Comparison of ENCODE assay signal across 11 cellular contexts in genomic region chr11:85725510-85726258, GRCh38. TPM values are rescaled to one million over a fixed set of nuclear protein-coding genes. Genes with fewer than 3 reads are reported as not detected.
DNase-seq lines count a peak whose midpoint lies in the region; ATAC-seq and TF ChIP-seq lines count a peak whose summit lies in the region.
"Had no signal": no experiment of that assay in that cellular context is flagged by ENCODE, and none has a peak within 500 bp of the region (broad histone marks: within the 10 kb centered on the region; RNA-seq: fewer than 3 reads in every experiment).

No MANE protein-coding gene starts in this region.

- H3K4me2 ChIP-seq in PC-9 (0 out of 2 replicates have a peak overlapping the region, but pooled peaks have one; percentile 5), osteoblast (ENCODE audit: insufficient read depth, low read length) (peak overlapping the region; percentile 4)

- intact Hi-C loops in PC-9 (cut with micrococcal nuclease; ENCODE audit: unreplicated experiment) (no loop called here), right lobe of liver (cut with DNase I) (no loop called here)

- peaks cover 3% of the 10 kb centered on the region for H3K4me1 Mint-ChIP-seq in activated naive CD4-positive, alpha-beta T cell treated with anti-CD3 and anti-CD28 coated beads, Interleukin-2, amount 10 ng/mL, durations not matched to agents 7 days and 5 days

- H3K4me3 Mint-ChIP-seq in activated naive CD4-positive, alpha-beta T cell treated with anti-CD3 and anti-CD28 coated beads, Interleukin-2, amount 10 ng/mL, durations not matched to agents 7 days and 5 days, result no peak overlapping the region

- no TSS peak for BruUV-seq in PC-9 (replicated peaks; lab: Mats Ljungman, UMichigan)

- H3K79me2 ChIP-seq in PC-9 (ENCODE audit: low read depth) (no peaks in the 10 kb centered on the region), osteoblast (ENCODE audit: insufficient read depth, low read length) (no peaks in the 10 kb centered on the region)

- H3K9me2 ChIP-seq in PC-9 (ENCODE audit: insufficient read depth), result no peaks in the 10 kb centered on the region

- 50% methylated on average over 3 of the region's 3 CpGs for WGBS in right lobe of liver (ENCODE audit: insufficient coverage, low coverage, low lambda C conversion rate, missing lambda C conversion rate)

- H3K9me3 ChIP-seq in PC-9 (ENCODE audit: insufficient read depth, low read depth) (peaks cover 41% of the 10 kb centered on the region), osteoblast (ENCODE audit: low read depth, low read length) (no peaks in the 10 kb centered on the region), right lobe of liver (no peaks in the 10 kb centered on the region)

- DNase-seq in EH (ENCODE audit: low read depth) (peak; percentile 95), PC-9 (peak in 1 of 2 experiments; percentile 87), epithelial cell of esophagus (ENCODE audit: low read depth) (peak; percentile 83), osteoblast (ENCODE audit: insufficient read length, low spot score, missing footprints) (peak; percentile 86), GF-D8 (lab: John Stamatoyannopoulos, UW) (no peak), activated gamma-delta T cell treated with Interleukin-2 at 50 U/mL for 16 hours (no peak), right lobe of liver (no peak)
- DNase-seq in activated naive CD4-positive, alpha-beta T cell treated with anti-CD3 and anti-CD28 coated beads, Interleukin-2, amount 10 ng/mL, durations not matched to agents 7 days and 5 days, result no peak
- DNase-seq: hypothalamus, NCI-H1092 treated with DMSO at 0.1 percent for 48 hours had no signal

- H3F3A ChIP-seq in PC-9 (ENCODE audit: insufficient read depth, low read depth), result peaks cover 24% of the 10 kb centered on the region

- POLR2A ChIA-PET in PC-9 (lab: Charles Lee; ENCODE audit: unreplicated experiment), result no interaction called here

- H3K4me1 ChIP-seq in PC-9 (replicated peaks; ENCODE audit: insufficient read depth), result peaks cover 31% of the 10 kb centered on the region
- H3K4me1 ChIP-seq in osteoblast (ENCODE audit: insufficient read depth, low read length), result peaks cover 12% of the 10 kb centered on the region
- no peaks in the 10 kb centered on the region for H3K4me1 ChIP-seq in right lobe of liver

- H3K9me3 Mint-ChIP-seq in activated naive CD4-positive, alpha-beta T cell treated with anti-CD3 and anti-CD28 coated beads, Interleukin-2, amount 10 ng/mL, durations not matched to agents 7 days and 5 days, result no peaks in the 10 kb centered on the region
- H3K9me3 Mint-ChIP-seq: activated naive CD4-positive, alpha-beta T cell treated with anti-CD3 and anti-CD28 coated beads, Interleukin-2, amount 50 U/mL, for 72 hours had no signal

- H3K27ac ChIP-seq in PC-9 (peak overlapping the region; percentile 42), osteoblast (ENCODE audit: low read depth, low read length) (no peak overlapping the region), right lobe of liver (no peak overlapping the region)

- TF ChIP-seq POLR2A in right lobe of liver (IDR thresholded peaks at IDR 0.05), result no peak

- CTCF ChIA-PET in PC-9 (lab: Charles Lee), result no interaction called here
- CTCF ChIA-PET in activated naive CD4-positive, alpha-beta T cell treated with anti-CD3 and anti-CD28 coated beads, Interleukin-2, amount 10 ng/mL, durations not matched to agents 7 days and 5 days (lab: Charles Lee), result interaction anchor here (0.7 kb wide), 1 partner anchor 20 kb away, joined by 3 read pairs; no protein-coding TSS in a partner anchor

- TF ChIP-seq CTCF in PC-9 (conservative IDR thresholded peaks at IDR 0.05), result no peak
- no peak for TF ChIP-seq CTCF in epithelial cell of esophagus (IDR thresholded peaks at IDR 0.05; ENCODE audit: insufficient read depth, low read depth, low read length, missing control alignments)
- no peak for TF ChIP-seq CTCF in osteoblast (IDR thresholded peaks at IDR 0.05; ENCODE audit: extremely low read depth, low read depth, low read length)
- TF ChIP-seq CTCF in right lobe of liver (IDR thresholded peaks at IDR 0.05), result no peak

- no peak overlapping the region for H2AFZ ChIP-seq in PC-9
- H2AFZ ChIP-seq in osteoblast (ENCODE audit: low read length), result no peak overlapping the region

- H3K27me3 Mint-ChIP-seq in activated naive CD4-positive, alpha-beta T cell treated with anti-CD3 and anti-CD28 coated beads, Interleukin-2, amount 10 ng/mL, durations not matched to agents 7 days and 5 days, result peaks cover 6% of the 10 kb centered on the region

- H3K27ac Mint-ChIP-seq in activated naive CD4-positive, alpha-beta T cell treated with anti-CD3 and anti-CD28 coated beads, Interleukin-2, amount 10 ng/mL, durations not matched to agents 7 days and 5 days, result no peak overlapping the region

- H3K36me3 ChIP-seq in PC-9 (ENCODE audit: low read depth) (peaks cover 30% of the 10 kb centered on the region), osteoblast (ENCODE audit: insufficient read depth, low read length) (no peaks in the 10 kb centered on the region), right lobe of liver (no peaks in the 10 kb centered on the region)

- H3K4me3 ChIP-seq in PC-9, result peak overlapping the region; percentile 17; the same call in 1 of the 2 replicates
- no peak overlapping the region for H3K4me3 ChIP-seq in epithelial cell of esophagus (ENCODE audit: low read length)
- no peak overlapping the region for H3K4me3 ChIP-seq in osteoblast (ENCODE audit: insufficient read depth, low read length)
- no peak overlapping the region for H3K4me3 ChIP-seq in right lobe of liver

- no peak for ATAC-seq in right lobe of liver
- ATAC-seq: activated naive CD4-positive, alpha-beta T cell treated with anti-CD3 and anti-CD28 coated beads, Interleukin-2, amount 50 U/mL, for 72 hours had no signal

- peaks cover 54% of the 10 kb centered on the region for H3K36me3 Mint-ChIP-seq in activated naive CD4-positive, alpha-beta T cell treated with anti-CD3 and anti-CD28 coated beads, Interleukin-2, amount 10 ng/mL, durations not matched to agents 7 days and 5 days

- H4K20me1 ChIP-seq in PC-9 (ENCODE audit: insufficient read depth), result no peaks in the 10 kb centered on the region
- no peaks in the 10 kb centered on the region for H4K20me1 ChIP-seq in osteoblast (ENCODE audit: insufficient read depth, low read length)

- H3K27me3 ChIP-seq in PC-9 (ENCODE audit: insufficient read depth, low read depth) (no peaks in the 10 kb centered on the region), osteoblast (ENCODE audit: insufficient read depth, low read length) (no peaks in the 10 kb centered on the region), right lobe of liver (no peaks in the 10 kb centered on the region)

RNA-seq across cellular contexts. Expression of gene CCDC89, which starts 39.7 kb away (rescaled TPM):
- total RNA-seq in PC-9 (2021) (0.28 and 0.50 TPM in 2 replicates), osteoblast (2.9 and 4.1 TPM in 2 replicates), right lobe of liver (under 1 TPM in 1 of 6 experiments, not detected in 5; 0.20 TPM)
- total RNA-seq: activated naive CD4-positive, alpha-beta T cell treated with anti-CD3 and anti-CD28 coated beads, Interleukin-2, amount 50 U/mL, for 72 hours had no signal

Comparison
In these comparisons a context has a peak if more than half of its experiments do, and no peak if none do; other contexts are left out.
1. DNase-seq: peak in EH (single experiment), epithelial cell of esophagus (single experiment) and osteoblast (single experiment); none in GF-D8 (single experiment), activated naive CD4-positive, alpha-beta T cell treated with anti-CD3 and anti-CD28 coated beads, Interleukin-2, amount 10 ng/mL, durations not matched to agents 7 days and 5 days (single experiment), activated gamma-delta T cell treated with Interleukin-2 at 50 U/mL for 16 hours (single experiment) and right lobe of liver (0 of 3).